ENCODE assay signal across 27 cellular contexts in genomic region chr7:1064581-1064980, GRCh38. TPM values are rescaled to one million over a fixed set of nuclear protein-coding genes. Genes with fewer than 3 reads are reported as not detected.
"Had no signal": no experiment of that assay in that cellular context is flagged by ENCODE, and none has a peak within 500 bp of the region (broad histone marks: within the 10 kb centered on the region; RNA-seq: fewer than 3 reads in every experiment).

No MANE protein-coding gene starts in this region.

- H3K27ac Mint-ChIP-seq: dendritic cell treated with granulocyte-macrophage colony-stimulating factor and Interleukin-4, amounts not matched to agents 40 ng/mL and 50 ng/mL, for 4 days; immature natural killer cell; natural killer cell; stimulated activated effector memory CD8-positive, alpha-beta T cell treated with anti-CD3 and anti-CD28 coated beads, Interleukin-12 subunit alpha, Interleukin-12 subunit beta, amount 100 ng/mL, for 72 hours; type B pancreatic cell had no signal

- ATAC-seq: foreskin keratinocyte; gastroesophageal sphincter; left lobe of liver; natural killer cell; stimulated activated effector memory CD8-positive, alpha-beta T cell treated with anti-CD3 and anti-CD28 coated beads, Interleukin-12 subunit alpha, Interleukin-12 subunit beta, amount 100 ng/mL, for 72 hours; stimulated activated naive CD8-positive, alpha-beta T cell treated with anti-CD3 and anti-CD28 coated beads, Interleukin-15, Interleukin-2, amounts not matched to agents 100 U/mL and 50 U/mL, for 24 hours had no signal

- H3K9me3 Mint-ChIP-seq: dendritic cell treated with granulocyte-macrophage colony-stimulating factor and Interleukin-4, amounts not matched to agents 40 ng/mL and 50 ng/mL, for 4 days; immature natural killer cell; memory B cell; natural killer cell; stimulated activated effector memory CD8-positive, alpha-beta T cell treated with anti-CD3 and anti-CD28 coated beads, Interleukin-12 subunit alpha, Interleukin-12 subunit beta, amount 100 ng/mL, for 72 hours; type B pancreatic cell had no signal

- H3K4me1 Mint-ChIP-seq: stimulated activated effector memory CD8-positive, alpha-beta T cell treated with anti-CD3 and anti-CD28 coated beads, Interleukin-12 subunit alpha, Interleukin-12 subunit beta, amount 100 ng/mL, for 72 hours had no signal

- H3K4me3 Mint-ChIP-seq: dendritic cell treated with granulocyte-macrophage colony-stimulating factor and Interleukin-4, amounts not matched to agents 40 ng/mL and 50 ng/mL, for 4 days; natural killer cell; type B pancreatic cell had no signal

- H3K4me3 ChIP-seq: colonic mucosa, lung, prostate gland, right atrium auricular region, sigmoid colon, testis had no signal

- H3K9me3 ChIP-seq: colonic mucosa, esophagus muscularis mucosa, gastroesophageal sphincter, heart right ventricle, neutrophil, prostate gland, right atrium auricular region, sigmoid colon, testis, tibial artery had no signal

- H3K36me3 Mint-ChIP-seq: natural killer cell, type B pancreatic cell had no signal

- H3K27me3 Mint-ChIP-seq: type B pancreatic cell had no signal

- H3K27me3 ChIP-seq: colonic mucosa, esophagus muscularis mucosa, foreskin keratinocyte, gastroesophageal sphincter, right atrium auricular region, sigmoid colon, testis, tibial artery had no signal

- DNase-seq: colonic mucosa; effector memory CD4-positive, alpha-beta T cell; foreskin keratinocyte; heart right ventricle; hippocampal formation; immature natural killer cell; islet precursor cell; kidney glomerular epithelial cell; natural killer cell; sigmoid colon; stimulated activated CD4-positive, alpha-beta T cell treated with anti-CD3 and anti-CD28 coated beads, Interleukin-2, amount 100 ng/mL, for 24 hours; stimulated activated CD4-positive, alpha-beta T cell treated with anti-CD3 and anti-CD28 coated beads, Interleukin-4, amount 100 ng/mL, for 24 hours; stimulated activated naive CD8-positive, alpha-beta T cell treated with anti-CD3 and anti-CD28 coated beads, Interleukin-15, Interleukin-2, amounts not matched to agents 100 U/mL and 50 U/mL, for 24 hours; testis; tibial artery had no signal

- H3K4me1 ChIP-seq: colonic mucosa, prostate gland had no signal

- H3K36me3 ChIP-seq: colonic mucosa, esophagus muscularis mucosa, gastroesophageal sphincter, heart right ventricle, neutrophil, prostate gland, right atrium auricular region, sigmoid colon, tibial artery had no signal

RNA-seq across cellular contexts. Expression of gene GPR146, which starts 20.2 kb away (rescaled TPM):
- total RNA-seq: foreskin keratinocyte had no signal
- polyA plus RNA-seq: foreskin keratinocyte, neural cell had no signal

RNA-seq across cellular contexts. Expression of gene GPER1, which starts 23.3 kb away (rescaled TPM):
- polyA plus RNA-seq: neural cell had no signal
